Comparison of ENCODE assay signal across 1 cellular context in genomic region chr20:3242167-3242692, GRCh38.
A peak's percentile ranks its signal among the peaks of the same experiment; 100 is the strongest.
TF ChIP-seq lines count a peak whose summit lies in the region.

No MANE protein-coding gene starts in this region.

TF ChIP-seq in HepG2, 621 proteins besides CTCF, POLR2A, EP300 and RAD21:
- TF ChIP-seq UBTF (CRISPR knock-in tag; IDR thresholded peaks at IDR 0.05): no peak
- 0 out of 2 replicates have a peak, but pooled peaks have one; percentile 9 for TF ChIP-seq ZNF362 (CRISPR knock-in tag; IDR thresholded peaks at IDR 0.05; ENCODE audit: borderline replicate concordance)
- TF ChIP-seq SMARCC2 (IDR thresholded peaks at IDR 0.05): no peak
- TF ChIP-seq ZNF263 (CRISPR knock-in tag; IDR thresholded peaks at IDR 0.05): peak; percentile 76; the same call in 1 of the 2 replicates
- peak; percentile 48; the same call in 1 of the 2 replicates for TF ChIP-seq ZNF121 (CRISPR knock-in tag; IDR thresholded peaks at IDR 0.05)
